In the genomic region with DNA sequence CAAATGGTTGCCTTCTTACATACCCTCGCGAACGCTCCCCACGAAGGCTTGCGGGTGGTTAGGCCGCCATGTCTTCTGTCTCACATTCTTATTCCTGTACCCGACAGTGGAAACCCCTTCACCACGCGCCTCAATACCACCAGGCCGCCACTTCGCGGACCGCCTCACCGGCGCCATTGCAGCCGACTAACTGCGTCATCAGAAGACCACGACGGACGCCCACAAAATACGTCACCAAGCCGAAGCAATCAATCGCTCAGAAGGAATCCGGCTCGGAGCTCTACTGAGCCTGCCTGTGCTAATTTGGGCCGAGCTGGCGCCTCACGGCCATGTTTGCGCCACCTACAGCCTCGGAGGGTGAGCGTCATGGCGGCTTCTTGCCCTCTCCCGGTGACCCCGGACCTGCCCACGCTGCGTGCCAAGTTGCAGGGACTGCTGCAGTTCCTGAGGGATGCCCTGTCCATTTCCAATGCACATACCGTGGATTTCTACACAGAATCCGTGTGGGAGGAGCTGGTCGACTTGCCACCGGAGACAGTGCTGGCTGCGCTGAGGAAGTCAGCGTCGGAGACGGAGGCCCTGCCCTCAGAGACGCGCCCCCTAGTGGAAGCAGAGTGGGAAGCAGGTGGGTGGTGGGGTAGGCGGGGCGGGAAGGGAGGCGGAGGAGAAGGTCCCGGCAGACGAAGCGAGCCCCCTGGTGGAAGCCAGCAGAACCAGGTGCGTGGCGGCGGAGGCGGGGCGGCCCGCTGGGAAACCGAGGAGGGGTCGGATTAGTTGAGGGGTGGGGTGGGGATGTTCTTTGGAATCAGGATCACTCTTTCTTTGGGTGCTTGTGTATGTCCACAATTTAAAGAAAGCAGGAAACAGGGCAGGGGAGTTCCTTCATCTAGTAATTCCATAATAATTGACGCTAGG, we compare ENCODE assay signal across 1 cellular context.
A peak's percentile ranks its signal among the peaks of the same experiment; 100 is the strongest.
TF ChIP-seq lines count a peak whose summit lies in the region.

Gene CCDC59, minus strand, starts transcription at position 188 of the 915 bp plus-strand sequence. Its CDS starts 11 bp downstream, at position 177.
Gene METTL25, plus strand, starts transcription at position 330 of the 915 bp plus-strand sequence. Its CDS starts 37 bp downstream, at position 367.

TF ChIP-seq in HepG2, 621 proteins besides CTCF, POLR2A, EP300 and RAD21 (continued from another document and continues in another):
- TF ChIP-seq ZNF773 (CRISPR knock-in tag; IDR thresholded peaks at IDR 0.05; ENCODE audit: borderline replicate concordance) (peak; percentile 87; the same call in 1 of the 2 replicates), HMGXB4 (CRISPR knock-in tag; IDR thresholded peaks at IDR 0.05; ENCODE audit: borderline replicate concordance in 1 of 2, low read depth in 1 of 2) (peak; percentile 100), TIGD3 (CRISPR knock-in tag; IDR thresholded peaks at IDR 0.05; ENCODE audit: borderline replicate concordance) (0 out of 2 replicates have a peak, but pooled peaks have one; percentile 87), SNAPC5 (CRISPR knock-in tag; IDR thresholded peaks at IDR 0.05; ENCODE audit: borderline replicate concordance) (no peak; the same call in 1 of the 2 replicates), HMG20B (CRISPR knock-in tag; conservative IDR thresholded peaks at IDR 0.05) (peak; percentile 52; the same call in 1 of the 2 replicates), EEA1 (CRISPR knock-in tag; IDR thresholded peaks at IDR 0.05; ENCODE audit: borderline replicate concordance) (0 out of 2 replicates have a peak, but pooled peaks have one; percentile 49), ZKSCAN8 (CRISPR knock-in tag; IDR thresholded peaks at IDR 0.05; ENCODE audit: borderline replicate concordance) (peak; percentile 36; the same call in 1 of the 2 replicates), ZNF430 (CRISPR knock-in tag; IDR thresholded peaks at IDR 0.05) (peak; percentile 73), ZFP82 (CRISPR knock-in tag; IDR thresholded peaks at IDR 0.05; ENCODE audit: borderline replicate concordance) (peak; percentile 81; the same call in 1 of the 2 replicates), TBX2 (CRISPR knock-in tag; IDR thresholded peaks at IDR 0.05; ENCODE audit: borderline replicate concordance) (peak; percentile 90; the same call in 1 of the 2 replicates), FOXO1 (CRISPR knock-in tag; IDR thresholded peaks at IDR 0.05) (peak; percentile 55), NFE2 (CRISPR knock-in tag; IDR thresholded peaks at IDR 0.05) (no peak), ZNF790 (CRISPR knock-in tag; IDR thresholded peaks at IDR 0.05; ENCODE audit: borderline replicate concordance) (0 out of 2 replicates have a peak, but pooled peaks have one; percentile 68), ZNF740 (CRISPR knock-in tag; IDR thresholded peaks at IDR 0.05) (peak; percentile 66; the same call in 1 of the 2 replicates), NFATC3 (CRISPR knock-in tag; IDR thresholded peaks at IDR 0.05) (no peak), ZNF703 (CRISPR knock-in tag; IDR thresholded peaks at IDR 0.05; ENCODE audit: borderline replicate concordance) (no peak), ZFAT (CRISPR knock-in tag; conservative IDR thresholded peaks at IDR 0.05) (peak; percentile 72; the same call in 1 of the 2 replicates), ZSCAN9 (CRISPR knock-in tag; IDR thresholded peaks at IDR 0.05; ENCODE audit: borderline replicate concordance) (peak; percentile 89), POLR2AphosphoS5 (IDR thresholded peaks at IDR 0.05; ENCODE audit: low read depth, low read length) (peak; percentile 90), DZIP1 (CRISPR knock-in tag; IDR thresholded peaks at IDR 0.05) (no peak), ZNF605 (CRISPR knock-in tag; IDR thresholded peaks at IDR 0.05) (peak; percentile 87), TSC22D2 (CRISPR knock-in tag; IDR thresholded peaks at IDR 0.05; ENCODE audit: borderline replicate concordance) (peak; percentile 63), SETDB1 (CRISPR knock-in tag; IDR thresholded peaks at IDR 0.05; ENCODE audit: borderline replicate concordance) (no peak), ZNF674 (CRISPR knock-in tag; IDR thresholded peaks at IDR 0.05; ENCODE audit: low read depth) (no peak), TCF7 (IDR thresholded peaks at IDR 0.05; ENCODE audit: low read depth) (no peak), CBFB (CRISPR knock-in tag; IDR thresholded peaks at IDR 0.05) (peak; percentile 98), KAT7 (CRISPR knock-in tag; IDR thresholded peaks at IDR 0.05; ENCODE audit: borderline replicate concordance) (peak; percentile 85; the same call in 1 of the 2 replicates), KMT2A (CRISPR knock-in tag; IDR thresholded peaks at IDR 0.05) (peak; percentile 96), ZNF205 (CRISPR knock-in tag; IDR thresholded peaks at IDR 0.05) (peak; percentile 80), EED (CRISPR knock-in tag; IDR thresholded peaks at IDR 0.05) (peak; percentile 73), ZNF224 (CRISPR knock-in tag; IDR thresholded peaks at IDR 0.05) (peak; percentile 84; the same call in 1 of the 2 replicates), ESRRA (CRISPR knock-in tag; IDR thresholded peaks at IDR 0.05; ENCODE audit: low read depth) (peak; percentile 86; the same call in 1 of the 2 replicates), TFAP4 (IDR thresholded peaks at IDR 0.05; ENCODE audit: borderline replicate concordance, low read depth) (no peak; the same call in 1 of the 2 replicates), FOSL2 (CRISPR knock-in tag; IDR thresholded peaks at IDR 0.05) (peak; percentile 74)
- TF ChIP-seq, protein P1, sequence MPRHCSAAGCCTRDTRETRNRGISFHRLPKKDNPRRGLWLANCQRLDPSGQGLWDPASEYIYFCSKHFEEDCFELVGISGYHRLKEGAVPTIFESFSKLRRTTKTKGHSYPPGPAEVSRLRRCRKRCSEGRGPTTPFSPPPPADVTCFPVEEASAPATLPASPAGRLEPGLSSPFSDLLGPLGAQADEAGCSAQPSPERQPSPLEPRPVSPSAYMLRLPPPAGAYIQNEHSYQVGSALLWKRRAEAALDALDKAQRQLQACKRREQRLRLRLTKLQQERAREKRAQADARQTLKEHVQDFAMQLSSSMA (CRISPR knock-in tag; IDR thresholded peaks at IDR 0.05): peak; percentile 89; the same call in 1 of the 2 replicates
- TF ChIP-seq, protein P2, sequence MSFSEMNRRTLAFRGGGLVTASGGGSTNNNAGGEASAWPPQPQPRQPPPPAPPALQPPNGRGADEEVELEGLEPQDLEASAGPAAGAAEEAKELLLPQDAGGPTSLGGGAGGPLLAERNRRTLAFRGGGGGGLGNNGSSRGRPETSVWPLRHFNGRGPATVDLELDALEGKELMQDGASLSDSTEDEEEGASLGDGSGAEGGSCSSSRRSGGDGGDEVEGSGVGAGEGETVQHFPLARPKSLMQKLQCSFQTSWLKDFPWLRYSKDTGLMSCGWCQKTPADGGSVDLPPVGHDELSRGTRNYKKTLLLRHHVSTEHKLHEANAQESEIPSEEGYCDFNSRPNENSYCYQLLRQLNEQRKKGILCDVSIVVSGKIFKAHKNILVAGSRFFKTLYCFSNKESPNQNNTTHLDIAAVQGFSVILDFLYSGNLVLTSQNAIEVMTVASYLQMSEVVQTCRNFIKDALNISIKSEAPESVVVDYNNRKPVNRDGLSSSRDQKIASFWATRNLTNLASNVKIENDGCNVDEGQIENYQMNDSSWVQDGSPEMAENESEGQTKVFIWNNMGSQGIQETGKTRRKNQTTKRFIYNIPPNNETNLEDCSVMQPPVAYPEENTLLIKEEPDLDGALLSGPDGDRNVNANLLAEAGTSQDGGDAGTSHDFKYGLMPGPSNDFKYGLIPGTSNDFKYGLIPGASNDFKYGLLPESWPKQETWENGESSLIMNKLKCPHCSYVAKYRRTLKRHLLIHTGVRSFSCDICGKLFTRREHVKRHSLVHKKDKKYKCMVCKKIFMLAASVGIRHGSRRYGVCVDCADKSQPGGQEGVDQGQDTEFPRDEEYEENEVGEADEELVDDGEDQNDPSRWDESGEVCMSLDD (CRISPR knock-in tag; IDR thresholded peaks at IDR 0.05; ENCODE audit: borderline replicate concordance): peak; percentile 73; the same call in 1 of the 2 replicates
- TF ChIP-seq, protein P3, sequence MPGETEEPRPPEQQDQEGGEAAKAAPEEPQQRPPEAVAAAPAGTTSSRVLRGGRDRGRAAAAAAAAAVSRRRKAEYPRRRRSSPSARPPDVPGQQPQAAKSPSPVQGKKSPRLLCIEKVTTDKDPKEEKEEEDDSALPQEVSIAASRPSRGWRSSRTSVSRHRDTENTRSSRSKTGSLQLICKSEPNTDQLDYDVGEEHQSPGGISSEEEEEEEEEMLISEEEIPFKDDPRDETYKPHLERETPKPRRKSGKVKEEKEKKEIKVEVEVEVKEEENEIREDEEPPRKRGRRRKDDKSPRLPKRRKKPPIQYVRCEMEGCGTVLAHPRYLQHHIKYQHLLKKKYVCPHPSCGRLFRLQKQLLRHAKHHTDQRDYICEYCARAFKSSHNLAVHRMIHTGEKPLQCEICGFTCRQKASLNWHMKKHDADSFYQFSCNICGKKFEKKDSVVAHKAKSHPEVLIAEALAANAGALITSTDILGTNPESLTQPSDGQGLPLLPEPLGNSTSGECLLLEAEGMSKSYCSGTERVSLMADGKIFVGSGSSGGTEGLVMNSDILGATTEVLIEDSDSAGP (CRISPR knock-in tag; IDR thresholded peaks at IDR 0.05; ENCODE audit: borderline replicate concordance): peak; percentile 95
- TF ChIP-seq, protein P4, sequence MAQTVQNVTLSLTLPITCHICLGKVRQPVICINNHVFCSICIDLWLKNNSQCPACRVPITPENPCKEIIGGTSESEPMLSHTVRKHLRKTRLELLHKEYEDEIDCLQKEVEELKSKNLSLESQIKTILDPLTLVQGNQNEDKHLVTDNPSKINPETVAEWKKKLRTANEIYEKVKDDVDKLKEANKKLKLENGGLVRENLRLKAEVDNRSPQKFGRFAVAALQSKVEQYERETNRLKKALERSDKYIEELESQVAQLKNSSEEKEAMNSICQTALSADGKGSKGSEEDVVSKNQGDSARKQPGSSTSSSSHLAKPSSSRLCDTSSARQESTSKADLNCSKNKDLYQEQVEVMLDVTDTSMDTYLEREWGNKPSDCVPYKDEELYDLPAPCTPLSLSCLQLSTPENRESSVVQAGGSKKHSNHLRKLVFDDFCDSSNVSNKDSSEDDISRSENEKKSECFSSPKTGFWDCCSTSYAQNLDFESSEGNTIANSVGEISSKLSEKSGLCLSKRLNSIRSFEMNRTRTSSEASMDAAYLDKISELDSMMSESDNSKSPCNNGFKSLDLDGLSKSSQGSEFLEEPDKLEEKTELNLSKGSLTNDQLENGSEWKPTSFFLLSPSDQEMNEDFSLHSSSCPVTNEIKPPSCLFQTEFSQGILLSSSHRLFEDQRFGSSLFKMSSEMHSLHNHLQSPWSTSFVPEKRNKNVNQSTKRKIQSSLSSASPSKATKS (CRISPR knock-in tag; IDR thresholded peaks at IDR 0.05): peak; percentile 84; the same call in 1 of the 2 replicates
- TF ChIP-seq, protein P5, sequence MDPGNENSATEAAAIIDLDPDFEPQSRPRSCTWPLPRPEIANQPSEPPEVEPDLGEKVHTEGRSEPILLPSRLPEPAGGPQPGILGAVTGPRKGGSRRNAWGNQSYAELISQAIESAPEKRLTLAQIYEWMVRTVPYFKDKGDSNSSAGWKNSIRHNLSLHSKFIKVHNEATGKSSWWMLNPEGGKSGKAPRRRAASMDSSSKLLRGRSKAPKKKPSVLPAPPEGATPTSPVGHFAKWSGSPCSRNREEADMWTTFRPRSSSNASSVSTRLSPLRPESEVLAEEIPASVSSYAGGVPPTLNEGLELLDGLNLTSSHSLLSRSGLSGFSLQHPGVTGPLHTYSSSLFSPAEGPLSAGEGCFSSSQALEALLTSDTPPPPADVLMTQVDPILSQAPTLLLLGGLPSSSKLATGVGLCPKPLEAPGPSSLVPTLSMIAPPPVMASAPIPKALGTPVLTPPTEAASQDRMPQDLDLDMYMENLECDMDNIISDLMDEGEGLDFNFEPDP (CRISPR knock-in tag; conservative IDR thresholded peaks at IDR 0.05): no peak
